ENCODE assay signal across 22 cellular contexts in the genomic region with DNA sequence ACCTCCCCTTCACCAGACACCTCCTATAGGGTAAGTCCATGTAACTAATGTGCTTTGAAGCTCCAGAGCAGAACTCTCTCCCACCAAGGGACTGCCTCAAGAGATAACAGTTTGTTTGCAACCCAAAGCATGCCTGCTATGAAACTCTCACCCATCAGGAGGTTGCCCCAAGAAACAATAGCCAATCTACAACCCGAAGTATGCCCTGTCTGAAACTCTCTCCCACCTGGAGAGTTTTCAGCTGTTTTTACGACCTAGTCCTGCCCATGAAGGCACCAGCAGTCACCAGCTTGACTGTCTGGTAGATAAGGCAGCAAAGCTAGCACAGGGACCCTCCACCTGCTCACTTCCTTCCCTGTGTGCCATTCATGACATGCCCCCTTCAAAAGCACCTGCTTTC.
"Had no signal": no experiment of that assay in that cellular context is flagged by ENCODE, and none has a peak within 500 bp of the region (broad histone marks: within the 10 kb centered on the region; RNA-seq: fewer than 3 reads in every experiment).

No MANE protein-coding gene starts in this region.

- H3K36me3 Mint-ChIP-seq: activated naive CD4-positive, alpha-beta T cell treated with anti-CD3 and anti-CD28 coated beads, Interleukin-2, amount 50 U/mL, for 72 hours; stimulated activated naive B cell treated with anti-CD40 and anti-IgM and Interleukin-4, amounts not matched to agents 10 μg/mL and 1 μg/mL and 100 μg/mL, for 72 hours had no signal

- DNase-seq: activated CD4-positive, alpha-beta T cell treated with anti-CD3 and anti-CD28 coated beads for 36 hours; activated CD4-positive, alpha-beta T cell treated with anti-CD3 and anti-CD28 coated beads, Interleukin-2, amount 50 U/mL, for 48 hours; activated gamma-delta T cell treated with Interleukin-2 at 50 U/mL for 16 hours; activated T-cell treated with anti-CD3 and anti-CD28 coated beads for 4 hours; adrenal gland; erythroblast; foreskin melanocyte; hypothalamus; midbrain; occipital lobe; stimulated activated naive B cell treated with anti-CD40 and anti-IgM and Interleukin-4, amounts not matched to agents 10 μg/mL and 1 μg/mL and 100 μg/mL, for 72 hours; T-helper 2 cell; upper lobe of right lung had no signal

- FAIRE-seq: astrocyte, keratinocyte had no signal

- H3K9me3 ChIP-seq: adrenal gland, breast epithelium, thoracic aorta, upper lobe of right lung had no signal

- H3K9me3 Mint-ChIP-seq: activated naive CD4-positive, alpha-beta T cell treated with anti-CD3 and anti-CD28 coated beads, Interleukin-2, amount 50 U/mL, for 72 hours; activated T-helper 1 cell treated with anti-CD3 and anti-CD28 coated beads, Interleukin-12 subunit alpha, Interleukin-12 subunit beta, Interleukin-2, Interleukin-4 antibody, amounts not matched to agents 30 ng/mL and 10 ng/mL and 1 ng/mL, durations not matched to agents 14 hours and 24 hours and 36 hours; nephron; stimulated activated naive B cell treated with anti-CD40 and anti-IgM and Interleukin-4, amounts not matched to agents 10 μg/mL and 1 μg/mL and 100 μg/mL, for 72 hours had no signal

- H3K4me1 ChIP-seq: adrenal gland, breast epithelium, upper lobe of right lung had no signal

- H3K27ac Mint-ChIP-seq: activated CD4-positive, alpha-beta T cell treated with anti-CD3 and anti-CD28 coated beads for 36 hours; activated naive CD4-positive, alpha-beta T cell treated with anti-CD3 and anti-CD28 coated beads, Interleukin-2, amount 50 U/mL, for 72 hours; activated T-helper 1 cell treated with anti-CD3 and anti-CD28 coated beads, Interleukin-12 subunit alpha, Interleukin-12 subunit beta, Interleukin-2, Interleukin-4 antibody, amounts not matched to agents 30 ng/mL and 10 ng/mL and 1 ng/mL, durations not matched to agents 14 hours and 24 hours and 36 hours; nephron; stimulated activated naive B cell treated with anti-CD40 and anti-IgM and Interleukin-4, amounts not matched to agents 10 μg/mL and 1 μg/mL and 100 μg/mL, for 72 hours had no signal

- H3K4me1 Mint-ChIP-seq: activated CD4-positive, alpha-beta T cell treated with anti-CD3 and anti-CD28 coated beads for 36 hours; stimulated activated naive B cell treated with anti-CD40 and anti-IgM and Interleukin-4, amounts not matched to agents 10 μg/mL and 1 μg/mL and 100 μg/mL, for 72 hours had no signal

- H3K4me3 Mint-ChIP-seq: activated CD4-positive, alpha-beta T cell treated with anti-CD3 and anti-CD28 coated beads for 36 hours; activated T-helper 1 cell treated with anti-CD3 and anti-CD28 coated beads, Interleukin-12 subunit alpha, Interleukin-12 subunit beta, Interleukin-2, Interleukin-4 antibody, amounts not matched to agents 30 ng/mL and 10 ng/mL and 1 ng/mL, durations not matched to agents 14 hours and 24 hours and 36 hours; nephron; stimulated activated naive B cell treated with anti-CD40 and anti-IgM and Interleukin-4, amounts not matched to agents 10 μg/mL and 1 μg/mL and 100 μg/mL, for 72 hours had no signal

- H3K27me3 ChIP-seq: adrenal gland, breast epithelium, upper lobe of right lung had no signal

- H3K27me3 Mint-ChIP-seq: stimulated activated naive B cell treated with anti-CD40 and anti-IgM and Interleukin-4, amounts not matched to agents 10 μg/mL and 1 μg/mL and 100 μg/mL, for 72 hours had no signal

- H3K27ac ChIP-seq: adrenal gland, breast epithelium, coronary artery, thoracic aorta, upper lobe of right lung, VCaP had no signal

- H3K36me3 ChIP-seq: adrenal gland, breast epithelium, thoracic aorta, upper lobe of right lung had no signal

- H3K4me3 ChIP-seq: adrenal gland, breast epithelium, coronary artery, thoracic aorta, upper lobe of right lung had no signal
